In the genomic region with DNA sequence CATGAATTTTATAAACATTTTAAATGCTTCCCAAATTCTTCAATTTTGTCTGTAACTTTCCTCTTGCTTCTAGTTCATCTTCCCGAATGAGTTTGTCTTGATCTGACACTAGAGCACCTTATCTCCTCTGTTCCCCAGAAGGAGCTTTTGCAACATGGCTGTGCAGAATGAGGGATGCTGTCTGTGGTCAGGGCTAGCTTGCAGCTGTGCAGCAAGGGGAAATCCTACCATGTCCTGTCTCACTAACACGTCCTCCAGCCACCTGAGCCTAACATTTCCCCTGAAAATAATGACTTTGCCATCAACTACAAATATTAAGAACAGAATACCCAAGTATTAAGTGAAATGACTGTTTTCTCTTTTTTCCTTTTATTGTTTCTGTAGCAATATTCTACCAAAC, we compare ENCODE assay signal across 33 cellular contexts.
DNase-seq lines count a peak whose midpoint lies in the region; ATAC-seq and TF ChIP-seq lines count a peak whose summit lies in the region.
"Had no signal": no experiment of that assay in that cellular context is flagged by ENCODE, and none has a peak within 500 bp of the region (broad histone marks: within the 10 kb centered on the region; RNA-seq: fewer than 3 reads in every experiment).

No MANE protein-coding gene starts in this region.

- H3K27me3 ChIP-seq in mesendoderm (ENCODE audit: insufficient read depth, low read length, poor library complexity), result no peaks in the 10 kb centered on the region
- H3K27me3 ChIP-seq: breast epithelium, esophagus squamous epithelium, SJSA1 had no signal

- H2AK5ac ChIP-seq in mesendoderm (ENCODE audit: low read length), result no peak overlapping the region

- H3K4me3 Mint-ChIP-seq in brain, result no peak overlapping the region
- H3K4me3 Mint-ChIP-seq: nephron progenitor cell; stimulated activated memory B cell treated with anti-CD40 and anti-IgM and Interleukin-4, amounts not matched to agents 10 μg/mL and 1 μg/mL and 100 μg/mL, for 72 hours had no signal

- peak overlapping the region; percentile 16 to 76 (median 48) for H3K27ac Mint-ChIP-seq in brain
- H3K27ac Mint-ChIP-seq: activated T-helper 2 cell treated with anti-CD3 and anti-CD28 coated beads, Interferon-gamma antibody, Interleukin-2, Interleukin-4, amounts not matched to agents 10 μg/mL and 5 μg/mL and 100 μg/mL, durations not matched to agents 14 hours and 24 hours and 36 hours; nephron progenitor cell; stimulated activated memory B cell treated with anti-CD40 and anti-IgM and Interleukin-4, amounts not matched to agents 10 μg/mL and 1 μg/mL and 100 μg/mL, for 72 hours had no signal

- H2BK15ac ChIP-seq in mesendoderm (replicated peaks; ENCODE audit: low read depth), result no peak overlapping the region

- H3K4me1 Mint-ChIP-seq in brain, result peaks cover 46% of the 10 kb centered on the region
- H3K4me1 Mint-ChIP-seq: stimulated activated memory B cell treated with anti-CD40 and anti-IgM and Interleukin-4, amounts not matched to agents 10 μg/mL and 1 μg/mL and 100 μg/mL, for 72 hours had no signal

- H3K56ac ChIP-seq in mesendoderm (ENCODE audit: low read length), result no peak overlapping the region

- ATAC-seq in GM21529 (IDR thresholded peaks at IDR 0.05; ENCODE audit: unreplicated experiment) (peak; percentile 71), HG03469 (IDR thresholded peaks at IDR 0.05; ENCODE audit: unreplicated experiment) (peak; percentile 55)
- ATAC-seq: HCT116; left colon; stimulated activated memory B cell treated with anti-CD40 and anti-IgM and Interleukin-4, amounts not matched to agents 10 μg/mL and 1 μg/mL and 100 μg/mL, for 72 hours had no signal

- no peak overlapping the region for H3K4me3 ChIP-seq in mesendoderm (ENCODE audit: low read length)
- H3K4me3 ChIP-seq: breast epithelium, esophagus squamous epithelium, SJSA1 had no signal

- peaks cover 0 to 4% (median 2%) of the 10 kb centered on the region in 5 experiments for H3K9me3 Mint-ChIP-seq in brain
- H3K9me3 Mint-ChIP-seq: activated T-helper 2 cell treated with anti-CD3 and anti-CD28 coated beads, Interferon-gamma antibody, Interleukin-2, Interleukin-4, amounts not matched to agents 10 μg/mL and 5 μg/mL and 100 μg/mL, durations not matched to agents 14 hours and 24 hours and 36 hours; nephron progenitor cell; stimulated activated memory B cell treated with anti-CD40 and anti-IgM and Interleukin-4, amounts not matched to agents 10 μg/mL and 1 μg/mL and 100 μg/mL, for 72 hours had no signal

- no peaks in the 10 kb centered on the region for H3K79me1 ChIP-seq in mesendoderm (ENCODE audit: low read length)

- no peak for TF ChIP-seq CTCF in brain (conservative IDR thresholded peaks at IDR 0.05)

- H3K9ac ChIP-seq in mesendoderm (ENCODE audit: low read length), result no peak overlapping the region
- H3K9ac ChIP-seq: KMS-11 had no signal

- no peak overlapping the region for H4K5ac ChIP-seq in mesendoderm (ENCODE audit: low read length)

- no peak overlapping the region for H4K8ac ChIP-seq in mesendoderm (ENCODE audit: low read depth, low read length)

- whole genome bisulfite sequencing in mesendoderm (ENCODE audit: extremely low coverage, insufficient coverage, low lambda C conversion rate), result no CpG with 5 or more reads among the region's 2 CpGs

- no peak overlapping the region for H2BK5ac ChIP-seq in mesendoderm (ENCODE audit: low read length)

- no peaks in the 10 kb centered on the region for H3K36me3 ChIP-seq in mesendoderm (ENCODE audit: control insufficient read depth, insufficient read depth, low read length)
- H3K36me3 ChIP-seq: breast epithelium, esophagus squamous epithelium, SJSA1 had no signal

- no peaks in the 10 kb centered on the region for H3K36me3 Mint-ChIP-seq in brain
- H3K36me3 Mint-ChIP-seq: stimulated activated memory B cell treated with anti-CD40 and anti-IgM and Interleukin-4, amounts not matched to agents 10 μg/mL and 1 μg/mL and 100 μg/mL, for 72 hours had no signal

- H3K27ac ChIP-seq in mesendoderm (ENCODE audit: low read depth, low read length), result no peak overlapping the region
- H3K27ac ChIP-seq: breast epithelium, esophagus squamous epithelium, HL-60, KMS-11, RWPE1, SJSA1, VCaP had no signal

- H3K23ac ChIP-seq in mesendoderm (ENCODE audit: low read length), result no peak overlapping the region

- H3K18ac ChIP-seq in mesendoderm (ENCODE audit: low read length), result no peak overlapping the region

- DNase-seq in A172 (ENCODE audit: low spot score), result peak; percentile 9
- no peak for DNase-seq in NCI-H446 (lab: John Stamatoyannopoulos, UW)
- no peak for DNase-seq in SK-N-DZ (ENCODE audit: low spot score)
- DNase-seq in mesendoderm, result no peak
- DNase-seq in stimulated activated CD4-positive, alpha-beta T cell treated with anti-CD3 and anti-CD28 coated beads, Interleukin-15, amount 100 ng/mL, for 24 hours, result no peak
- DNase-seq: activated CD4-positive, alpha-beta T cell treated with anti-CD3 and anti-CD28 coated beads for 48 hours; activated CD8-positive, alpha-beta memory T cell treated with anti-CD3 and anti-CD28 coated beads for 24 hours; activated naive CD4-positive, alpha-beta T cell treated with anti-CD3 and anti-CD28 coated beads, Interleukin-2, amount 50 U/mL, for 16 hours; activated T-cell treated with anti-CD3 and anti-CD28 coated beads for 4 hours; amniotic stem cell; DND-41; esophagus squamous epithelium; left colon; mammary epithelial cell; MM.1S; NCI-H2029 treated with DMSO at 0.1 percent for 48 hours; NCI-H345; nephron progenitor cell; OCI-M1; substantia nigra; T1000 had no signal

- no peaks in the 10 kb centered on the region for H3K79me2 ChIP-seq in mesendoderm (ENCODE audit: control insufficient read depth, insufficient read depth, low read length)

- H2BK120ac ChIP-seq in mesendoderm (ENCODE audit: low read depth, low read length), result no peak overlapping the region

- H3K27me3 Mint-ChIP-seq in brain, result peaks cover 5% of the 10 kb centered on the region
- H3K27me3 Mint-ChIP-seq: stimulated activated memory B cell treated with anti-CD40 and anti-IgM and Interleukin-4, amounts not matched to agents 10 μg/mL and 1 μg/mL and 100 μg/mL, for 72 hours had no signal

- no peak overlapping the region for H3K4ac ChIP-seq in mesendoderm (ENCODE audit: low read depth, low read length)

- H3K4me1 ChIP-seq in mesendoderm (ENCODE audit: control insufficient read depth, low read depth, low read length), result no peaks in the 10 kb centered on the region
- H3K4me1 ChIP-seq: breast epithelium, esophagus squamous epithelium, SJSA1 had no signal

- H3K4me2 ChIP-seq in mesendoderm (ENCODE audit: low read length), result no peak overlapping the region
- H3K4me2 ChIP-seq: KMS-11 had no signal
